17 cellular contexts compared by ENCODE assay signal in genomic region chr5:5144441-5144840, GRCh38. TPM values are rescaled to one million over a fixed set of nuclear protein-coding genes. Genes with fewer than 3 reads are reported as not detected.
DNase-seq lines count a peak whose midpoint lies in the region; ATAC-seq and TF ChIP-seq lines count a peak whose summit lies in the region.
"Had no signal": no experiment of that assay in that cellular context is flagged by ENCODE, and none has a peak within 500 bp of the region (broad histone marks: within the 10 kb centered on the region; RNA-seq: fewer than 3 reads in every experiment).

No MANE protein-coding gene starts in this region.

- no peak for TF ChIP-seq CTCF in PC-9 (conservative IDR thresholded peaks at IDR 0.05)

- H3K4me1 ChIP-seq in PC-9 (replicated peaks; ENCODE audit: insufficient read depth), result peaks cover 40% of the 10 kb centered on the region
- H3K4me1 ChIP-seq: Caco-2 had no signal

- POLR2A ChIA-PET in PC-9 (lab: Charles Lee; ENCODE audit: unreplicated experiment), result no interaction called here

- no peaks in the 10 kb centered on the region for H3K27me3 ChIP-seq in PC-9 (ENCODE audit: insufficient read depth, low read depth)

- peaks cover 30% of the 10 kb centered on the region for H3F3A ChIP-seq in PC-9 (ENCODE audit: insufficient read depth, low read depth)

- peak overlapping the region; percentile 92 for H3K27ac ChIP-seq in PC-9
- H3K27ac ChIP-seq: 22Rv1; BLaER1 treated with 17β-estradiol and CSF1 and Interleukin-3, amounts not matched to agents 10 nM and 100 nM; C4-2B had no signal

- no peak overlapping the region for H3K4me2 ChIP-seq in PC-9
- H3K4me2 ChIP-seq: A549; BLaER1 treated with 17β-estradiol and CSF1 and Interleukin-3, amounts not matched to agents 10 nM and 100 nM had no signal

- H3K9me2 ChIP-seq in PC-9 (ENCODE audit: insufficient read depth), result no peaks in the 10 kb centered on the region

- no peak overlapping the region for H3K4me3 ChIP-seq in PC-9
- H3K4me3 ChIP-seq: A549; BLaER1 treated with 17β-estradiol and CSF1 and Interleukin-3, amounts not matched to agents 10 nM and 100 nM had no signal

- CTCF ChIA-PET in PC-9 (lab: Charles Lee), result interaction anchor here (0.7 to 1.0 kb wide), 2 partner anchors 26 to 200 kb away, joined by 3 read pairs; no protein-coding TSS in a partner anchor

- H3K79me2 ChIP-seq in PC-9 (ENCODE audit: low read depth), result peaks cover 30% of the 10 kb centered on the region

- intact Hi-C loops in PC-9 (cut with micrococcal nuclease; ENCODE audit: unreplicated experiment), result loop anchor here (5.0 to 10.0 kb wide), 2 partner anchors 277 to 1490 kb away; partner anchors contain the start of genes NSUN2 and SRD5A1
- intact Hi-C loops in posterior cingulate gyrus (cut with DNase I), result no loop called here

- H3K36me3 ChIP-seq in PC-9 (ENCODE audit: low read depth), result no peaks in the 10 kb centered on the region
- H3K36me3 ChIP-seq: BLaER1 treated with 17β-estradiol and CSF1 and Interleukin-3, amounts not matched to agents 10 nM and 100 nM had no signal

- H4K20me1 ChIP-seq in PC-9 (ENCODE audit: insufficient read depth), result no peaks in the 10 kb centered on the region
- H4K20me1 ChIP-seq: BLaER1 treated with 17β-estradiol and CSF1 and Interleukin-3, amounts not matched to agents 10 nM and 100 nM had no signal

- BruUV-seq in PC-9 (replicated peaks; lab: Mats Ljungman, UMichigan), result no TSS peak

- peaks cover 11% of the 10 kb centered on the region for H3K9me3 ChIP-seq in PC-9 (ENCODE audit: insufficient read depth, low read depth)
- H3K9me3 ChIP-seq: Caco-2 had no signal

- H2AFZ ChIP-seq in PC-9, result no peak overlapping the region

- peak; percentile 5 for DNase-seq in NCI-H82 (lab: John Stamatoyannopoulos, UW)
- DNase-seq in NCI-H82 treated with DMSO at 0.1 percent for 48 hours (lab: John Stamatoyannopoulos, UW; ENCODE audit: unreplicated experiment), result no peak
- no peak for DNase-seq in PC-9
- DNase-seq in left lobe of liver (ENCODE audit: low spot score), result no peak
- no peak for DNase-seq in posterior cingulate gyrus
- DNase-seq: AML-193; Caco-2; Calu3; CD4-positive, alpha-beta T cell; CD8-positive, alpha-beta T cell; DMS79 treated with DMSO at 0.1 percent for 48 hours; GF-D8 had no signal

- peak; percentile 47 for ATAC-seq in left lobe of liver
- ATAC-seq: A549; CD8-positive, alpha-beta T cell had no signal

RNA-seq across cellular contexts. Expression of gene ADAMTS16, which starts 4.3 kb away (rescaled TPM):
- total RNA-seq in PC-9 (2021) (26.4 and 27.2 TPM in 2 replicates), left lobe of liver (not detected)
- total RNA-seq: B cell; Calu3; CD4-positive, alpha-beta T cell; CD8-positive, alpha-beta T cell had no signal

Comparison
In these comparisons a context has a peak if more than half of its experiments do, and no peak if none do; other contexts are left out.
1. RNA of gene ADAMTS16, which starts 4.3 kb away (total RNA-seq): 26.4 to 27.2 TPM in PC-9; not detected in left lobe of liver (single experiment); every median in the first group is over 10 times any median in the second.